ENCODE assay signal across 11 cellular contexts in genomic region chr9:95980262-95981125, GRCh38.
DNase-seq lines count a peak whose midpoint lies in the region; ATAC-seq, FAIRE-seq and TF ChIP-seq lines count a peak whose summit lies in the region.
"Had no signal": no experiment of that assay in that cellular context is flagged by ENCODE, and none has a peak within 500 bp of the region (broad histone marks: within the 10 kb centered on the region; RNA-seq: fewer than 3 reads in every experiment).

No MANE protein-coding gene starts in this region.

- no peak overlapping the region for H3K27ac ChIP-seq in mesendoderm (ENCODE audit: low read depth, low read length)

- no peak overlapping the region for H3K4ac ChIP-seq in mesendoderm (ENCODE audit: low read depth, low read length)

- peak overlapping the region; percentile 70 for H3K4me2 ChIP-seq in Loucy (ENCODE audit: low read depth, low read length, poor library complexity, severe bottlenecking)
- no peak overlapping the region for H3K4me2 ChIP-seq in mesendoderm (ENCODE audit: low read length)

- no peak overlapping the region for H4K5ac ChIP-seq in mesendoderm (ENCODE audit: low read length)

- H3K4me3 ChIP-seq in Loucy (ENCODE audit: low read length, poor library complexity, severe bottlenecking), result peak overlapping the region; percentile 55
- no peak overlapping the region for H3K4me3 ChIP-seq in adipocyte (ENCODE audit: low read length)
- no peak overlapping the region for H3K4me3 ChIP-seq in mesendoderm (ENCODE audit: low read length)

- H4K8ac ChIP-seq in mesendoderm (ENCODE audit: low read depth, low read length), result no peak overlapping the region

- no peak overlapping the region for H2AFZ ChIP-seq in Loucy (ENCODE audit: low read length)

- no peaks in the 10 kb centered on the region for H3K79me2 ChIP-seq in Loucy (ENCODE audit: insufficient read depth, low read length)
- no peaks in the 10 kb centered on the region for H3K79me2 ChIP-seq in mesendoderm (ENCODE audit: control insufficient read depth, insufficient read depth, low read length)

- H2AK5ac ChIP-seq in mesendoderm (ENCODE audit: low read length), result no peak overlapping the region

- no peak overlapping the region for H3K23ac ChIP-seq in mesendoderm (ENCODE audit: low read length)

- no peak overlapping the region for H3K56ac ChIP-seq in mesendoderm (ENCODE audit: low read length)

- H2BK5ac ChIP-seq in mesendoderm (ENCODE audit: low read length), result no peak overlapping the region

- H3K9me2 ChIP-seq in Loucy (replicated peaks; ENCODE audit: low read depth, low read length), result no peaks in the 10 kb centered on the region

- H2BK120ac ChIP-seq in mesendoderm (ENCODE audit: low read depth, low read length), result no peak overlapping the region

- H3K36me3 ChIP-seq in Loucy (ENCODE audit: insufficient read depth, low read length) (no peaks in the 10 kb centered on the region; the same call in 1 of the 2 replicates), adipocyte (ENCODE audit: control insufficient read depth, insufficient read depth, low read length, severe bottlenecking) (peaks cover 18% of the 10 kb centered on the region), mesendoderm (ENCODE audit: control insufficient read depth, insufficient read depth, low read length) (no peaks in the 10 kb centered on the region)

- peaks cover 3% of the 10 kb centered on the region; the same call in 1 of the 2 replicates for H3F3A ChIP-seq in Loucy (ENCODE audit: low read depth)

- H2BK15ac ChIP-seq in mesendoderm (replicated peaks; ENCODE audit: low read depth), result peak overlapping the region; percentile 57

- 100% methylated on average over 1 of the region's 8 CpGs for whole genome bisulfite sequencing in mesendoderm (ENCODE audit: extremely low coverage, insufficient coverage, low lambda C conversion rate)

- TF ChIP-seq CTCF in D721Med (IDR thresholded peaks at IDR 0.05; ENCODE audit: insufficient read depth, missing control alignments) (no peak), Loucy (conservative IDR thresholded peaks at IDR 0.05; ENCODE audit: low read length) (no peak)

- no peaks in the 10 kb centered on the region for H4K20me1 ChIP-seq in Loucy (ENCODE audit: insufficient read depth, low read length, poor library complexity, severe bottlenecking)

- H3K27me3 ChIP-seq in Loucy (ENCODE audit: insufficient read depth, low read length, poor library complexity, severe bottlenecking) (no peaks in the 10 kb centered on the region), adipocyte (replicated peaks; ENCODE audit: control insufficient read depth, insufficient read depth, low read length) (no peaks in the 10 kb centered on the region), mesendoderm (ENCODE audit: insufficient read depth, low read length, poor library complexity) (no peaks in the 10 kb centered on the region)

- no peaks in the 10 kb centered on the region for H3K79me1 ChIP-seq in mesendoderm (ENCODE audit: low read length)

- peak overlapping the region; percentile 26 for H3K9ac ChIP-seq in Loucy (ENCODE audit: low read depth, low read length, poor library complexity, severe bottlenecking)
- H3K9ac ChIP-seq in adipocyte (ENCODE audit: low read length), result no peak overlapping the region
- H3K9ac ChIP-seq in mesendoderm (ENCODE audit: low read length), result no peak overlapping the region

- no peak overlapping the region for H3K18ac ChIP-seq in mesendoderm (ENCODE audit: low read length)

- DNase-seq in D721Med (ENCODE audit: insufficient read length, low spot score) (no peak), adipocyte (ENCODE audit: low read depth) (peak; percentile 6), mesendoderm (no peak), inferior parietal cortex (ENCODE audit: extremely low spot score) (no peak), DMS153 (lab: John Stamatoyannopoulos, UW) (no peak)
- DNase-seq in stimulated activated CD4-positive, alpha-beta T cell treated with anti-CD3 and anti-CD28 coated beads, Interleukin-4, amount 100 ng/mL, for 24 hours, result no peak
- DNase-seq: activated CD4-positive, CD25-positive, alpha-beta regulatory T cell; right cardiac atrium; Right ventricle myocardium superior had no signal

- no peak for ATAC-seq in HG03175 (IDR thresholded peaks at IDR 0.05; ENCODE audit: unreplicated experiment)

- H3K9me3 ChIP-seq in Loucy (ENCODE audit: insufficient read depth, low read depth, low read length) (no peaks in the 10 kb centered on the region), adipocyte (ENCODE audit: control insufficient read depth, low read length) (no peaks in the 10 kb centered on the region)

- FAIRE-seq in D721Med (lab: Jason Lieb, UNC), result peak; percentile 46

- H3K4me1 ChIP-seq in Loucy (ENCODE audit: insufficient read depth, low read length, poor library complexity, severe bottlenecking) (peaks cover 43% of the 10 kb centered on the region), adipocyte (ENCODE audit: control insufficient read depth, insufficient read depth, low read length) (peaks cover 19% of the 10 kb centered on the region), mesendoderm (ENCODE audit: control insufficient read depth, low read depth, low read length) (no peaks in the 10 kb centered on the region)
